In the genomic region with DNA sequence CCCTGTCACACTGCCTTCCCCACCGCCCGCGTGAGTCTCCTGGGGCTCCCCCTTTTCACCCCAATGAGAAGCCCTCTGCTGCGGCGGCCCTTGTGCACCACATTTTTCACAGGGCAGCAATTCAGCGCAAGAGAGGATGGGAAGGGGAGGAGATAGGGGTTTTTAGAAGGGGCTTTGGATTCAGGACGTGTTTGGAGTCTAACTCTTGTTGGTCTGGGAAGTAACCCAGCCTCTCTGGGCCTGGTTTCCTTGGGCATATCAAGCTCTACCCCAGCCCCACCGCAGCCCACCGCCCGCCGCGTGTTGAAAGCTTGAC, we compare ENCODE assay signal across 8 cellular contexts. TPM values are rescaled to one million over a fixed set of nuclear protein-coding genes. Genes with fewer than 3 reads are reported as not detected.
DNase-seq lines count a peak whose midpoint lies in the region; ATAC-seq, FAIRE-seq and TF ChIP-seq lines count a peak whose summit lies in the region.

No MANE protein-coding gene starts in this region.

- H3K36me3 Mint-ChIP-seq in naive thymus-derived CD8-positive, alpha-beta T cell, result peaks cover 0 to 2% (median 0%) of the 10 kb centered on the region in 3 donors

- no peak for DNase-seq in A673 (ENCODE audit: low spot score)
- DNase-seq in HT-29 (ENCODE audit: low spot score), result peak; percentile 17
- no peak for DNase-seq in choroid plexus epithelial cell (ENCODE audit: low read depth)
- DNase-seq in naive thymus-derived CD8-positive, alpha-beta T cell, result peak in 1 of 10 donors; percentile 7
- no peak for DNase-seq in 8988T
- DNase-seq in UCSD-AML1 (lab: John Stamatoyannopoulos, UW; ENCODE audit: unreplicated experiment), result no peak
- DNase-seq in small intestine, result no peak

- TF ChIP-seq CTCF in A673 (conservative IDR thresholded peaks at IDR 0.05; ENCODE audit: low read depth, low read length) (no peak), choroid plexus epithelial cell (conservative IDR thresholded peaks at IDR 0.05; ENCODE audit: low read depth, low read length) (no peak)

- ATAC-seq in naive thymus-derived CD8-positive, alpha-beta T cell, result no peak
- no peak for ATAC-seq in GM18498 (IDR thresholded peaks at IDR 0.05; ENCODE audit: unreplicated experiment)

- WGBS in small intestine, 3 donors, result 17 to 28% (median 27%) methylated on average over 12 of the region's 12 CpGs

- CTCF ChIA-PET in A673 (lab: Charles Lee), result interaction anchor here (0.5 to 0.8 kb wide), 2 partner anchors 33 to 612 kb away, joined by 3 to 6 read pairs; a partner anchor contains a TSS

- no TSS peak for BruUV-seq in A673 (replicated peaks; lab: Mats Ljungman, UMichigan)

- H3K4me3 ChIP-seq in A673 (ENCODE audit: low read depth, low read length, poor library complexity, severe bottlenecking) (peak overlapping the region; percentile 49), choroid plexus epithelial cell (ENCODE audit: low read depth, low read length) (peak overlapping the region; percentile 49), small intestine (ENCODE audit: low read depth in 1 of 2, low read length in 2 of 2) (peak overlapping the region in 1 of 2 donors; percentile 66)

- POLR2A ChIA-PET in A673 (lab: Charles Lee; ENCODE audit: low non-redundant PET), result no interaction called here
- POLR2A ChIA-PET in naive thymus-derived CD8-positive, alpha-beta T cell (lab: Charles Lee), result no interaction called here

- no peaks in the 10 kb centered on the region for H3K4me1 ChIP-seq in A673 (ENCODE audit: insufficient read depth, low read length, poor library complexity, severe bottlenecking)
- H3K4me1 ChIP-seq in small intestine (ENCODE audit: control insufficient read depth in 2 of 2, insufficient read depth in 1 of 2, low read depth in 1 of 2, low read length in 1 of 2), result peaks cover 0 to 4% of the 10 kb centered on the region in 2 donors

- no peak for FAIRE-seq in small intestine (lab: Jason Lieb, UNC)

- peaks cover 80% of the 10 kb centered on the region for H3K27me3 ChIP-seq in A673 (replicated peaks; ENCODE audit: insufficient read depth, low read depth, low read length, poor library complexity)
- H3K27me3 ChIP-seq in small intestine (ENCODE audit: control insufficient read depth in 2 of 2, insufficient read depth in 2 of 2, low read length in 2 of 2), result peaks cover 0 to 11% of the 10 kb centered on the region in 2 donors

- H3K27ac ChIP-seq in A673 (ENCODE audit: low read depth, low read length, poor library complexity, severe bottlenecking), result no peak overlapping the region
- no peak overlapping the region for H3K27ac ChIP-seq in small intestine (ENCODE audit: low read depth in 1 of 2, low read length in 1 of 2)

- H3K9me3 ChIP-seq in A673 (ENCODE audit: low read depth, low read length, poor library complexity, severe bottlenecking) (no peaks in the 10 kb centered on the region), small intestine (ENCODE audit: control insufficient read depth, low read depth) (no peaks in the 10 kb centered on the region)

- H3K4me1 Mint-ChIP-seq in naive thymus-derived CD8-positive, alpha-beta T cell, result peaks cover 6 to 16% (median 12%) of the 10 kb centered on the region in 4 donors

- peaks cover 40 to 61% (median 54%) of the 10 kb centered on the region in 5 donors for H3K27me3 Mint-ChIP-seq in naive thymus-derived CD8-positive, alpha-beta T cell

- no peak overlapping the region for H3K27ac Mint-ChIP-seq in naive thymus-derived CD8-positive, alpha-beta T cell

- intact Hi-C loops in A673 (cut with micrococcal nuclease; ENCODE audit: unreplicated experiment), result no loop called here

- no peaks in the 10 kb centered on the region for H3K9me3 Mint-ChIP-seq in naive thymus-derived CD8-positive, alpha-beta T cell

- H3K4me3 Mint-ChIP-seq in naive thymus-derived CD8-positive, alpha-beta T cell, result peak overlapping the region; percentile 46 to 79 (median 64)

- H3K36me3 ChIP-seq in A673 (ENCODE audit: insufficient read depth, low read length, poor library complexity, severe bottlenecking) (no peaks in the 10 kb centered on the region), small intestine (ENCODE audit: control insufficient read depth in 2 of 2, insufficient read depth in 2 of 2, low read length in 2 of 2) (no peaks in the 10 kb centered on the region)

RNA-seq across cellular contexts. Expression of a gene that starts 0.7 kb away (rescaled TPM):
- 0.61 and 0.71 TPM in 2 replicates for total RNA-seq in A673 (2021)
- total RNA-seq in HT-29 (2014; rRNA removed; shearing (Covaris generic)), result 8.7 and 10.0 TPM in 2 replicates
- not detected for total RNA-seq in naive thymus-derived CD8-positive, alpha-beta T cell
- polyA plus RNA-seq in naive thymus-derived CD8-positive, alpha-beta T cell, result not detected
- 1 to 10 TPM in 1 of 3 donors, under 1 TPM in 2; 0.27 to 5.4 (median 0.45) TPM for polyA plus RNA-seq in small intestine

RNA-seq across cellular contexts. Expression of a gene that starts 53.9 kb away (rescaled TPM):
- total RNA-seq in A673 (2021), result 0.48 and 0.71 TPM in 2 replicates
- 69.0 and 71.2 TPM in 2 replicates for total RNA-seq in HT-29 (2014; rRNA removed; shearing (Covaris generic))
- total RNA-seq in naive thymus-derived CD8-positive, alpha-beta T cell, result under 1 TPM; 0.27 to 0.39 TPM
- polyA plus RNA-seq in naive thymus-derived CD8-positive, alpha-beta T cell, result under 1 TPM; 0.05 to 0.77 (median 0.48) TPM
- polyA plus RNA-seq in small intestine, result 10 to 100 TPM; 47.2 to 54.3 (median 52.6) TPM

RNA-seq across cellular contexts. Expression of a gene that starts 57.2 kb away (rescaled TPM):
- not detected in 2 replicates for total RNA-seq in A673 (2021)
- not detected in 2 replicates for total RNA-seq in HT-29 (2014; rRNA removed; shearing (Covaris generic))
- not detected for total RNA-seq in naive thymus-derived CD8-positive, alpha-beta T cell
- not detected for polyA plus RNA-seq in naive thymus-derived CD8-positive, alpha-beta T cell
- not detected for polyA plus RNA-seq in small intestine

Comparison
In these comparisons a context has a peak if more than half of its experiments do, and no peak if none do; other contexts are left out.
1. RNA of a gene that starts 53.9 kb away (total RNA-seq): 69.0 to 71.2 TPM in HT-29; 0.48 to 0.71 TPM in A673 and 0.27 to 0.39 TPM in naive thymus-derived CD8-positive, alpha-beta T cell; every median in the first group is over 10 times any median in the second.